Comparison of ENCODE assay signal across 14 cellular contexts in genomic region chr22:45233827-45234226, GRCh38. TPM values are rescaled to one million over a fixed set of nuclear protein-coding genes. Genes with fewer than 3 reads are reported as not detected.
"Had no signal": no experiment of that assay in that cellular context is flagged by ENCODE, and none has a peak within 500 bp of the region (broad histone marks: within the 10 kb centered on the region; RNA-seq: fewer than 3 reads in every experiment).

No MANE protein-coding gene starts in this region.

- H3K27me3 ChIP-seq: esophagus muscularis mucosa, neural progenitor cell had no signal

- H3K27ac ChIP-seq: lower lobe of right lung, neural progenitor cell, thoracic aorta had no signal

- H3K36me3 ChIP-seq: neural progenitor cell, thoracic aorta had no signal

- FAIRE-seq: small intestine, urothelium cell line had no signal

- H2AFZ ChIP-seq: neural progenitor cell had no signal

- H3K9ac ChIP-seq: neural progenitor cell had no signal

- DNase-seq: activated CD4-positive, alpha-beta memory T cell treated with anti-CD3 and anti-CD28 coated beads, Interleukin-2, amount 10 ng/mL, durations not matched to agents 7 days and 5 days; activated CD4-positive, alpha-beta T cell treated with anti-CD3 and anti-CD28 coated beads for 1 hour; activated naive CD8-positive, alpha-beta T cell treated with anti-CD3 and anti-CD28 coated beads, Interleukin-2, amount 10 ng/mL, durations not matched to agents 7 days and 5 days; anterior cingulate cortex; lower lobe of right lung; small intestine; stimulated activated naive CD8-positive, alpha-beta T cell treated with anti-CD3 and anti-CD28 coated beads, Interleukin-15, Interleukin-2, amounts not matched to agents 100 U/mL and 50 U/mL, for 24 hours had no signal

- ATAC-seq: lower lobe of right lung; stimulated activated naive CD8-positive, alpha-beta T cell treated with anti-CD3 and anti-CD28 coated beads, Interleukin-15, Interleukin-2, amounts not matched to agents 100 U/mL and 50 U/mL, for 24 hours had no signal

- H3K4me3 ChIP-seq: esophagus muscularis mucosa, lower lobe of right lung, neural progenitor cell, thoracic aorta had no signal

- H3K9me3 ChIP-seq: esophagus muscularis mucosa, lower lobe of right lung, thoracic aorta had no signal

- H3K4me2 ChIP-seq: neural progenitor cell had no signal

RNA-seq across cellular contexts. Expression of gene UPK3A, which starts 50.9 kb away (rescaled TPM):
- total RNA-seq: activated CD4-positive, alpha-beta memory T cell treated with anti-CD3 and anti-CD28 coated beads, Interleukin-2, amount 10 ng/mL, durations not matched to agents 7 days and 5 days; activated naive CD8-positive, alpha-beta T cell treated with anti-CD3 and anti-CD28 coated beads, Interleukin-2, amount 10 ng/mL, durations not matched to agents 7 days and 5 days; cerebellum; esophagus muscularis mucosa; fibroblast of villous mesenchyme; lower lobe of right lung; myocyte; thoracic aorta had no signal
